Comparison of ENCODE assay signal across 1 cellular context in the genomic region with DNA sequence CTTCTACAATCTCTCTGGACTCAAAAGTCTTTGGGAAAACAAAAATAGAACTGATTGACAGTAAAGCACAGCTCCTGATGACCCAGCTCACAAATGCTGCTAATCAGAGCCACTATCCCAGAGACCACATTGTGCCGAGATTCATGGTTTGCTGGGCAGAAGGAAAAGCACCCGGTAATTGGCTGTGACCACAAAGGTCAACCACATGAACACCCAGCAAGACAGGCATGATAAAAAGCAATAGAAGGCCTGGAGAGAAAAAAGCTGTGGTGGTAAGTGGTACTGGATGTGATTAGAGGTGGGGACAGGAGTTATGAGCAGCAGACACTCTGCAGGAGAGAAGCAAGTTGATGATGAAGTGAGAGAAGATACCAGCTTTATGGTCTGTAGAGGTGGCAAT.
TF ChIP-seq lines count a peak whose summit lies in the region.

No MANE protein-coding gene starts in this region.

TF ChIP-seq in K562, 482 proteins besides CTCF, POLR2A, EP300 and RAD21 (continued from another document and continues in another):
- TF ChIP-seq, protein P1, sequence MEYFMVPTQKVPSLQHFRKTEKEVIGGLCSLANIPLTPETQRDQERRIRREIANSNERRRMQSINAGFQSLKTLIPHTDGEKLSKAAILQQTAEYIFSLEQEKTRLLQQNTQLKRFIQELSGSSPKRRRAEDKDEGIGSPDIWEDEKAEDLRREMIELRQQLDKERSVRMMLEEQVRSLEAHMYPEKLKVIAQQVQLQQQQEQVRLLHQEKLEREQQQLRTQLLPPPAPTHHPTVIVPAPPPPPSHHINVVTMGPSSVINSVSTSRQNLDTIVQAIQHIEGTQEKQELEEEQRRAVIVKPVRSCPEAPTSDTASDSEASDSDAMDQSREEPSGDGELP (CRISPR knock-in tag; IDR thresholded peaks at IDR 0.05; ENCODE audit: borderline replicate concordance) = no peak
- peak; percentile 53 for TF ChIP-seq TAL1 (IDR thresholded peaks at IDR 0.05)
- TF ChIP-seq, protein P2, sequence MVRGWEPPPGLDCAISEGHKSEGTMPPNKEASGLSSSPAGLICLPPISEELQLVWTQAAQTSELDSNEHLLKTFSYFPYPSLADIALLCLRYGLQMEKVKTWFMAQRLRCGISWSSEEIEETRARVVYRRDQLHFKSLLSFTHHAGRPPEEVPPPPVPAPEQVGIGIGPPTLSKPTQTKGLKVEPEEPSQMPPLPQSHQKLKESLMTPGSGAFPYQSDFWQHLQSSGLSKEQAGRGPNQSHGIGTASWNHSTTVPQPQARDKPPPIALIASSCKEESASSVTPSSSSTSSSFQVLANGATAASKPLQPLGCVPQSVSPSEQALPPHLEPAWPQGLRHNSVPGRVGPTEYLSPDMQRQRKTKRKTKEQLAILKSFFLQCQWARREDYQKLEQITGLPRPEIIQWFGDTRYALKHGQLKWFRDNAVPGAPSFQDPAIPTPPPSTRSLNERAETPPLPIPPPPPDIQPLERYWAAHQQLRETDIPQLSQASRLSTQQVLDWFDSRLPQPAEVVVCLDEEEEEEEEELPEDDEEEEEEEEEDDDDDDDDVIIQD (CRISPR knock-in tag; IDR thresholded peaks at IDR 0.05) = no peak
- no peak for TF ChIP-seq SRSF3 (IDR thresholded peaks at IDR 0.05; ENCODE audit: insufficient read depth, low read length)
- no peak for TF ChIP-seq LARP7 (IDR thresholded peaks at IDR 0.05)
- no peak for TF ChIP-seq NEUROD1 (IDR thresholded peaks at IDR 0.05; ENCODE audit: borderline replicate concordance, low read depth, low read length, partially characterized antibody)
- peak; percentile 90 for TF ChIP-seq TEAD4 (IDR thresholded peaks at IDR 0.05; ENCODE audit: low read length)
- TF ChIP-seq TEAD4 (CRISPR knock-in tag; IDR thresholded peaks at IDR 0.05; ENCODE audit: borderline replicate concordance) = no peak
- TF ChIP-seq, protein P3, sequence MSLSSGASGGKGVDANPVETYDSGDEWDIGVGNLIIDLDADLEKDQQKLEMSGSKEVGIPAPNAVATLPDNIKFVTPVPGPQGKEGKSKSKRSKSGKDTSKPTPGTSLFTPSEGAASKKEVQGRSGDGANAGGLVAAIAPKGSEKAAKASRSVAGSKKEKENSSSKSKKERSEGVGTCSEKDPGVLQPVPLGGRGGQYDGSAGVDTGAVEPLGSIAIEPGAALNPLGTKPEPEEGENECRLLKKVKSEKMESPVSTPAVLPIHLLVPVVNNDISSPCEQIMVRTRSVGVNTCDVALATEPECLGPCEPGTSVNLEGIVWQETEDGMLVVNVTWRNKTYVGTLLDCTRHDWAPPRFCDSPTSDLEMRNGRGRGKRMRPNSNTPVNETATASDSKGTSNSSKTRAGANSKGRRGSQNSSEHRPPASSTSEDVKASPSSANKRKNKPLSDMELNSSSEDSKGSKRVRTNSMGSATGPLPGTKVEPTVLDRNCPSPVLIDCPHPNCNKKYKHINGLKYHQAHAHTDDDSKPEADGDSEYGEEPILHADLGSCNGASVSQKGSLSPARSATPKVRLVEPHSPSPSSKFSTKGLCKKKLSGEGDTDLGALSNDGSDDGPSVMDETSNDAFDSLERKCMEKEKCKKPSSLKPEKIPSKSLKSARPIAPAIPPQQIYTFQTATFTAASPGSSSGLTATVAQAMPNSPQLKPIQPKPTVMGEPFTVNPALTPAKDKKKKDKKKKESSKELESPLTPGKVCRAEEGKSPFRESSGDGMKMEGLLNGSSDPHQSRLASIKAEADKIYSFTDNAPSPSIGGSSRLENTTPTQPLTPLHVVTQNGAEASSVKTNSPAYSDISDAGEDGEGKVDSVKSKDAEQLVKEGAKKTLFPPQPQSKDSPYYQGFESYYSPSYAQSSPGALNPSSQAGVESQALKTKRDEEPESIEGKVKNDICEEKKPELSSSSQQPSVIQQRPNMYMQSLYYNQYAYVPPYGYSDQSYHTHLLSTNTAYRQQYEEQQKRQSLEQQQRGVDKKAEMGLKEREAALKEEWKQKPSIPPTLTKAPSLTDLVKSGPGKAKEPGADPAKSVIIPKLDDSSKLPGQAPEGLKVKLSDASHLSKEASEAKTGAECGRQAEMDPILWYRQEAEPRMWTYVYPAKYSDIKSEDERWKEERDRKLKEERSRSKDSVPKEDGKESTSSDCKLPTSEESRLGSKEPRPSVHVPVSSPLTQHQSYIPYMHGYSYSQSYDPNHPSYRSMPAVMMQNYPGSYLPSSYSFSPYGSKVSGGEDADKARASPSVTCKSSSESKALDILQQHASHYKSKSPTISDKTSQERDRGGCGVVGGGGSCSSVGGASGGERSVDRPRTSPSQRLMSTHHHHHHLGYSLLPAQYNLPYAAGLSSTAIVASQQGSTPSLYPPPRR (CRISPR knock-in tag; IDR thresholded peaks at IDR 0.05; ENCODE audit: borderline replicate concordance) = peak; percentile 80; the same call in 1 of the 2 replicates
- no peak for TF ChIP-seq ZC3H8 (IDR thresholded peaks at IDR 0.05)
- no peak for TF ChIP-seq CBX3 (IDR thresholded peaks at IDR 0.05; ENCODE audit: borderline replicate concordance in 1 of 2, low read length in 2 of 2)
- TF ChIP-seq ZNF431 (CRISPR knock-in tag; IDR thresholded peaks at IDR 0.05) = no peak
- TF ChIP-seq ZFX (CRISPR knock-in tag; IDR thresholded peaks at IDR 0.05) = no peak
- no peak for TF ChIP-seq ZSCAN29 (IDR thresholded peaks at IDR 0.05)
- TF ChIP-seq GTF2B (IDR thresholded peaks at IDR 0.05; ENCODE audit: extremely low read depth, insufficient read length) = no peak
- TF ChIP-seq GTF2F1 (IDR thresholded peaks at IDR 0.05; ENCODE audit: low read depth, low read length) = no peak
- no peak for TF ChIP-seq CREB5 (CRISPR knock-in tag; IDR thresholded peaks at IDR 0.05)
- TF ChIP-seq RBM25 (IDR thresholded peaks at IDR 0.05; ENCODE audit: low read depth, low read length, severe bottlenecking) = no peak
- TF ChIP-seq ZBTB34 (CRISPR knock-in tag; IDR thresholded peaks at IDR 0.05) = no peak
- TF ChIP-seq MLLT1 (IDR thresholded peaks at IDR 0.05) = peak in 1 of 2 experiments; percentile 62; a peak in 2 of 4 replicates
- no peak for TF ChIP-seq SMAD1 (IDR thresholded peaks at IDR 0.05; ENCODE audit: low read depth, low read length, partially characterized antibody)
- no peak for TF ChIP-seq CHCHD3 (CRISPR knock-in tag; IDR thresholded peaks at IDR 0.05)
- TF ChIP-seq, protein P4, sequence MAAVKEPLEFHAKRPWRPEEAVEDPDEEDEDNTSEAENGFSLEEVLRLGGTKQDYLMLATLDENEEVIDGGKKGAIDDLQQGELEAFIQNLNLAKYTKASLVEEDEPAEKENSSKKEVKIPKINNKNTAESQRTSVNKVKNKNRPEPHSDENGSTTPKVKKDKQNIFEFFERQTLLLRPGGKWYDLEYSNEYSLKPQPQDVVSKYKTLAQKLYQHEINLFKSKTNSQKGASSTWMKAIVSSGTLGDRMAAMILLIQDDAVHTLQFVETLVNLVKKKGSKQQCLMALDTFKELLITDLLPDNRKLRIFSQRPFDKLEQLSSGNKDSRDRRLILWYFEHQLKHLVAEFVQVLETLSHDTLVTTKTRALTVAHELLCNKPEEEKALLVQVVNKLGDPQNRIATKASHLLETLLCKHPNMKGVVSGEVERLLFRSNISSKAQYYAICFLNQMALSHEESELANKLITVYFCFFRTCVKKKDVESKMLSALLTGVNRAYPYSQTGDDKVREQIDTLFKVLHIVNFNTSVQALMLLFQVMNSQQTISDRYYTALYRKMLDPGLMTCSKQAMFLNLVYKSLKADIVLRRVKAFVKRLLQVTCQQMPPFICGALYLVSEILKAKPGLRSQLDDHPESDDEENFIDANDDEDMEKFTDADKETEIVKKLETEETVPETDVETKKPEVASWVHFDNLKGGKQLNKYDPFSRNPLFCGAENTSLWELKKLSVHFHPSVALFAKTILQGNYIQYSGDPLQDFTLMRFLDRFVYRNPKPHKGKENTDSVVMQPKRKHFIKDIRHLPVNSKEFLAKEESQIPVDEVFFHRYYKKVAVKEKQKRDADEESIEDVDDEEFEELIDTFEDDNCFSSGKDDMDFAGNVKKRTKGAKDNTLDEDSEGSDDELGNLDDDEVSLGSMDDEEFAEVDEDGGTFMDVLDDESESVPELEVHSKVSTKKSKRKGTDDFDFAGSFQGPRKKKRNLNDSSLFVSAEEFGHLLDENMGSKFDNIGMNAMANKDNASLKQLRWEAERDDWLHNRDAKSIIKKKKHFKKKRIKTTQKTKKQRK (IDR thresholded peaks at IDR 0.05; ENCODE audit: borderline replicate concordance, low read depth, low read length) = no peak
- TF ChIP-seq BRD9 (IDR thresholded peaks at IDR 0.05; ENCODE audit: low read depth, partially characterized antibody) = no peak
- no peak for TF ChIP-seq MNT (conservative IDR thresholded peaks at IDR 0.05)
